Comparison of ENCODE assay signal across 30 cellular contexts in genomic region chr4:7985072-7985471, GRCh38.
"Had no signal": no experiment of that assay in that cellular context is flagged by ENCODE, and none has a peak within 500 bp of the region (broad histone marks: within the 10 kb centered on the region; RNA-seq: fewer than 3 reads in every experiment).

No MANE protein-coding gene starts in this region.

- H3K4me3 Mint-ChIP-seq: activated CD4-positive, alpha-beta memory T cell treated with anti-CD3 and anti-CD28 coated beads, Interleukin-2, amount 10 ng/mL, durations not matched to agents 7 days and 5 days; activated CD4-positive, alpha-beta T cell treated with anti-CD3 and anti-CD28 coated beads, Interleukin-2, amount 10 ng/mL, durations not matched to agents 7 days and 5 days; activated naive CD4-positive, alpha-beta T cell treated with anti-CD3 and anti-CD28 coated beads, Interleukin-2, amount 10 ng/mL, durations not matched to agents 7 days and 5 days; activated T-cell treated with anti-CD3 and anti-CD28 coated beads, Interleukin-2, amount 50 U/mL, for 24 hours; nephron; T-helper 1 cell treated with Interleukin-12 subunit alpha and Interleukin-12 subunit beta and Interleukin-4 antibody, amounts not matched to agents 30 μg/mL and 1 μg/mL, for 36 hours had no signal

- H3K27me3 ChIP-seq: breast epithelium, ovary had no signal

- H3K27ac Mint-ChIP-seq: activated CD4-positive, alpha-beta memory T cell treated with anti-CD3 and anti-CD28 coated beads, Interleukin-2, amount 10 ng/mL, durations not matched to agents 7 days and 5 days; activated CD4-positive, alpha-beta T cell treated with anti-CD3 and anti-CD28 coated beads, Interleukin-2, amount 10 ng/mL, durations not matched to agents 7 days and 5 days; activated naive CD4-positive, alpha-beta T cell treated with anti-CD3 and anti-CD28 coated beads, Interleukin-2, amount 10 ng/mL, durations not matched to agents 7 days and 5 days; activated T-cell treated with anti-CD3 and anti-CD28 coated beads, Interleukin-2, amount 50 U/mL, for 24 hours; T-helper 1 cell treated with Interleukin-12 subunit alpha and Interleukin-12 subunit beta and Interleukin-4 antibody, amounts not matched to agents 30 μg/mL and 1 μg/mL, for 36 hours had no signal

- FAIRE-seq: endometrium, islet of Langerhans, urothelium cell line had no signal

- H3K36me3 ChIP-seq: breast epithelium, esophagus squamous epithelium, neutrophil, ovary, prostate gland, thoracic aorta had no signal

- H3K9me3 Mint-ChIP-seq: activated CD4-positive, alpha-beta memory T cell treated with anti-CD3 and anti-CD28 coated beads, Interleukin-2, amount 10 ng/mL, durations not matched to agents 7 days and 5 days; activated CD4-positive, alpha-beta T cell treated with anti-CD3 and anti-CD28 coated beads, Interleukin-2, amount 10 ng/mL, durations not matched to agents 7 days and 5 days; activated naive CD4-positive, alpha-beta T cell treated with anti-CD3 and anti-CD28 coated beads, Interleukin-2, amount 10 ng/mL, durations not matched to agents 7 days and 5 days; activated T-cell treated with anti-CD3 and anti-CD28 coated beads, Interleukin-2, amount 50 U/mL, for 24 hours; central memory CD8-positive, alpha-beta T cell; T-helper 1 cell treated with Interleukin-12 subunit alpha and Interleukin-12 subunit beta and Interleukin-4 antibody, amounts not matched to agents 30 μg/mL and 1 μg/mL, for 36 hours had no signal

- DNase-seq: activated CD4-positive, alpha-beta memory T cell treated with anti-CD3 and anti-CD28 coated beads, Interleukin-2, amount 10 ng/mL, durations not matched to agents 7 days and 5 days; activated CD4-positive, alpha-beta T cell treated with anti-CD3 and anti-CD28 coated beads for 1 hour; activated CD4-positive, alpha-beta T cell treated with anti-CD3 and anti-CD28 coated beads, Interleukin-2, amount 10 ng/mL, durations not matched to agents 7 days and 5 days; activated CD8-positive, alpha-beta memory T cell treated with anti-CD3 and anti-CD28 coated beads, Interleukin-2, amount 50 U/mL, for 48 hours; activated gamma-delta T cell; activated naive CD4-positive, alpha-beta T cell treated with anti-CD3 and anti-CD28 coated beads, Interleukin-2, amount 10 ng/mL, durations not matched to agents 7 days and 5 days; activated T-cell treated with anti-CD3 and anti-CD28 coated beads, Interleukin-2, amount 50 U/mL, for 24 hours; amygdala; dermis blood vessel endothelial cell; effector CD4-positive, alpha-beta T cell; esophagus squamous epithelium; foreskin melanocyte; left ventricle myocardium superior; ovary; stimulated activated CD4-positive, alpha-beta T cell treated with anti-CD3 and anti-CD28 coated beads, Interleukin-15, amount 100 ng/mL, for 24 hours; stimulated activated CD4-positive, alpha-beta T cell treated with anti-CD3 and anti-CD28 coated beads, Interleukin-2, amount 100 ng/mL, for 24 hours; stimulated activated naive CD4-positive, alpha-beta T cell treated with Interleukin-2 at 50 U/mL for 16 hours; T-helper 9 cell; trophoblast cell had no signal

- H3K27ac ChIP-seq: breast epithelium, epithelial cell of prostate, esophagus squamous epithelium, neutrophil, ovary, prostate gland, thoracic aorta had no signal

- H3K27me3 Mint-ChIP-seq: activated CD4-positive, alpha-beta T cell treated with anti-CD3 and anti-CD28 coated beads, Interleukin-2, amount 10 ng/mL, durations not matched to agents 7 days and 5 days; central memory CD8-positive, alpha-beta T cell had no signal

- H3K4me1 ChIP-seq: breast epithelium, prostate gland had no signal

- H3K4me3 ChIP-seq: esophagus squamous epithelium, ovary, prostate gland, thoracic aorta had no signal

- H3K9me3 ChIP-seq: breast epithelium, esophagus squamous epithelium, neutrophil, ovary, prostate gland, thoracic aorta had no signal

- H3K36me3 Mint-ChIP-seq: activated naive CD4-positive, alpha-beta T cell treated with anti-CD3 and anti-CD28 coated beads, Interleukin-2, amount 10 ng/mL, durations not matched to agents 7 days and 5 days had no signal
